ENCODE assay signal across 1 cellular context in the genomic region with DNA sequence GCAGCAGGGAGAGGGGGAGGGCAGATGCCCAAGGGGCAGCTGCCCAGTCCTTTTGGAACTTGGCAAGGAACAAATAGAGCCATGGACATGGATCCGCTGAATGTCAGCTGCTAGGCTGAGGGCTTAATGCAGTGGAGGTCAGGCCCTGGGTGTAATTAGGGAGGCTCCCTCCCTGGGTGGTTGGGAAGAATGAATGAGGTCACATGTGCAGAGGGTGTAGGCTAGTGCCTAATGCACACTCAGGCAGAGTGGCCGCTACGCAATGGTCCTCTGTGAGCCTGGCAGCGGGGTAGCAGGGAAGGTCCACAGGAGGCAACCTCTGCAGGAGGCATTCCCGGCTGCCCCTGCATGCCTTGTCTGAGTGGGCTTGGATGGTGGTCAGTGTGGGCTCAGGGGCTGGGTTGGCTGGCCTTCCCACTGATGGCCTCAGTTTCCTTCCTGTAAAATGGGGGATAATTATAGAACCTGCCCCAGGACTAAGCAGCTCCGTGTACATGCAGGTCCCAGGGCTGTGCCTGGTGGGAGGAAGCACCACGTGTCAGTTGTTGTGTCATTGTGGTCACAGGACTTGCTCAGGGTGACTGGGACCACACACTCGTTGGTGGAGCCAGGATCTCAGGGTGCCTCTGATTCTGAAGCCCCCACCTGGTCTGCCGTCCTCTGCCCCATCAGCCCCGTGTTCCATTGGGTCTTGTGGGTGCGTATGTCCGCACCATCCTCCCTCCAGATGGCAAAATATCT.
TF ChIP-seq lines count a peak whose summit lies in the region.

No MANE protein-coding gene starts in this region.

TF ChIP-seq in WTC11, 78 proteins besides CTCF, POLR2A, EP300 and RAD21 (continued from another document):
- TF ChIP-seq, protein P1, sequence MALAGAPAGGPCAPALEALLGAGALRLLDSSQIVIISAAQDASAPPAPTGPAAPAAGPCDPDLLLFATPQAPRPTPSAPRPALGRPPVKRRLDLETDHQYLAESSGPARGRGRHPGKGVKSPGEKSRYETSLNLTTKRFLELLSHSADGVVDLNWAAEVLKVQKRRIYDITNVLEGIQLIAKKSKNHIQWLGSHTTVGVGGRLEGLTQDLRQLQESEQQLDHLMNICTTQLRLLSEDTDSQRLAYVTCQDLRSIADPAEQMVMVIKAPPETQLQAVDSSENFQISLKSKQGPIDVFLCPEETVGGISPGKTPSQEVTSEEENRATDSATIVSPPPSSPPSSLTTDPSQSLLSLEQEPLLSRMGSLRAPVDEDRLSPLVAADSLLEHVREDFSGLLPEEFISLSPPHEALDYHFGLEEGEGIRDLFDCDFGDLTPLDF (CRISPR knock-in tag; IDR thresholded peaks at IDR 0.05), result no peak
- no peak for TF ChIP-seq ESRRA (CRISPR knock-in tag; IDR thresholded peaks at IDR 0.05; ENCODE audit: borderline replicate concordance)
